ENCODE assay signal across 19 cellular contexts in the genomic region with DNA sequence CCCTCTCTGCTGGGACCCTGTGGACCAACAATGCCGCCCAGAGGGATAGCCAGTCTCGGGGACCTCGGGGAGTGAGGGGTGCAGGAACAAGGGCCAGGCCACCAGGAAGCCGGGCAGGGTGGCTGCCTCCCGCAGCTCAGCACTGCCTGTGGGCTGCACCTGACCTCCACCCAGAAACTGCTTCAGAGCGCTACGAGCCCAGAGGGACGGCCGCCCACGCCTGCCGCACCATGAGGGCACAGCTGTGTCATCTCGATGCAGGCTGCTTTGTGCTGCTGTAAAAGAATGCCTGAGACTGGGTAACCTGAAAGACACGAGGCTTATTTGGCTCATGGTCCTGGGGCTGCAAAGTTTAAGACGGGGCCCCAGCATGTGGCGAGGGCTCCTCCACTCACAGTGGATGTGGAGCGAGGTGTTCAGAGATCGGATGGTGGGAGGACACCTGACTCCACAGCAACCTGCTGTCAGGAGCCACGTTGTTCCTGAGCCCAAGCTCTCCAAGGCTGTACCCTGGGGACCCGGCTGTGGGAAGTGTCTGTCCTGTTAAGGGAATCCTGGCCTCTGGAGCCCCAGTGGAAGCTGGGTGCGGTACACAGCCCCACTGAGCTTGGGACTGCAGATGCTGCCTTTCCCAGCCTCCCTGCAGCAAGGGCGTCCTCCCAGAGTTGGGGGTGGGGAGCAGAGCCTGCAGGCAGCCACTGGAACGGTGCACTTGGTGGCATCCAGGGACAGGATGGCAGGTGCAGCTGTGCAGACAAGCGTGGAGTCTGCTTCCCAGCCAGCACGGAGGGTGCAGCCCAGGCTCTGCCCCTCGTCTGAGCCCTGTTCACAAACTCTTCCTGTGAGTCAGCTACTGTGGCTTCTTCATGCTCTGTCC. TPM values are rescaled to one million over a fixed set of nuclear protein-coding genes. Genes with fewer than 3 reads are reported as not detected.
DNase-seq lines count a peak whose midpoint lies in the region; ATAC-seq, FAIRE-seq and TF ChIP-seq lines count a peak whose summit lies in the region.
"Had no signal": no experiment of that assay in that cellular context is flagged by ENCODE, and none has a peak within 500 bp of the region (broad histone marks: within the 10 kb centered on the region; RNA-seq: fewer than 3 reads in every experiment).

No MANE protein-coding gene starts in this region.

- no peak overlapping the region for H3K4me3 Mint-ChIP-seq in Caco-2 (ENCODE audit: unreplicated experiment)
- H3K4me3 Mint-ChIP-seq in CD8-positive, alpha-beta T cell, result no peak overlapping the region
- H3K4me3 Mint-ChIP-seq: activated CD8-positive, alpha-beta memory T cell treated with anti-CD3 and anti-CD28 coated beads, Interleukin-2, amount 10 ng/mL, durations not matched to agents 7 days and 5 days; dendritic cell treated with granulocyte-macrophage colony-stimulating factor and Interleukin-4, amounts not matched to agents 40 ng/mL and 50 ng/mL, for 4 days had no signal

- no peak for FAIRE-seq in pancreas (lab: Jason Lieb, UNC)
- FAIRE-seq: GM12892 had no signal

- H3K27me3 ChIP-seq in RWPE2 (ENCODE audit: insufficient read depth, poor library complexity, severe bottlenecking) (no peaks in the 10 kb centered on the region), pancreas (no peaks in the 10 kb centered on the region), Caco-2 (replicated peaks; ENCODE audit: control insufficient read depth, insufficient read depth, low read length) (no peaks in the 10 kb centered on the region)
- no peaks in the 10 kb centered on the region for H3K27me3 ChIP-seq in CD8-positive, alpha-beta T cell (ENCODE audit: insufficient read depth, low read length)
- H3K27me3 ChIP-seq: esophagus muscularis mucosa, Peyer's patch, tibial nerve had no signal

- H3K4me3 ChIP-seq in HEK293 (ENCODE audit: low read depth, low read length) (no peak overlapping the region), RWPE2 (ENCODE audit: severe bottlenecking) (no peak overlapping the region), pancreas (no peak overlapping the region), Caco-2 (ENCODE audit: low read depth, low read length) (no peak overlapping the region)
- no peak overlapping the region for H3K4me3 ChIP-seq in CD8-positive, alpha-beta T cell (ENCODE audit: low read depth, low read length)
- H3K4me3 ChIP-seq: esophagus muscularis mucosa, Peyer's patch, tibial nerve had no signal

- DNase-seq in COLO668 (lab: John Stamatoyannopoulos, UW; ENCODE audit: unreplicated experiment), result peak; percentile 65
- no peak for DNase-seq in RWPE2 (ENCODE audit: low spot score)
- peak in 5 of 6 donors; percentile 43 to 74 (median 56) for DNase-seq in pancreas
- DNase-seq in Caco-2, result no peak
- no peak for DNase-seq in CD8-positive, alpha-beta T cell
- DNase-seq: activated CD8-positive, alpha-beta memory T cell treated with anti-CD3 and anti-CD28 coated beads, Interleukin-2, amount 10 ng/mL, durations not matched to agents 7 days and 5 days; activated effector memory CD4-positive, alpha-beta T cell treated with anti-CD3 and anti-CD28 coated beads, Interleukin-2, amount 50 U/mL, for 16 hours; HCEC 1CT; Karpas-422; naive B cell; Peyer's patch had no signal

- BruUV-seq in Caco-2 (replicated peaks; lab: Mats Ljungman, UMichigan), result no TSS peak

- intact Hi-C loops in pancreas (cut with DNase I), result no loop called here
- intact Hi-C loops in Caco-2 (cut with micrococcal nuclease; ENCODE audit: unreplicated experiment), result no loop called here
- intact Hi-C loops in CD8-positive, alpha-beta T cell (cut with DNase I, micrococcal nuclease), result no loop called here

- H3K27me3 Mint-ChIP-seq in Caco-2 (ENCODE audit: insufficient read depth, unreplicated experiment), result no peaks in the 10 kb centered on the region
- no peaks in the 10 kb centered on the region for H3K27me3 Mint-ChIP-seq in CD8-positive, alpha-beta T cell (ENCODE audit: low read depth)
- H3K27me3 Mint-ChIP-seq: activated CD8-positive, alpha-beta memory T cell treated with anti-CD3 and anti-CD28 coated beads, Interleukin-2, amount 10 ng/mL, durations not matched to agents 7 days and 5 days; dendritic cell treated with granulocyte-macrophage colony-stimulating factor and Interleukin-4, amounts not matched to agents 40 ng/mL and 50 ng/mL, for 4 days; naive B cell had no signal

- H3K9me3 ChIP-seq in HEK293 (ENCODE audit: control insufficient read depth, insufficient read depth, low read depth, low read length), result no peaks in the 10 kb centered on the region
- no peaks in the 10 kb centered on the region for H3K9me3 ChIP-seq in RWPE2 (ENCODE audit: severe bottlenecking)
- no peaks in the 10 kb centered on the region for H3K9me3 ChIP-seq in pancreas
- no peaks in the 10 kb centered on the region for H3K9me3 ChIP-seq in Caco-2
- no peaks in the 10 kb centered on the region for H3K9me3 ChIP-seq in CD8-positive, alpha-beta T cell (ENCODE audit: low read length)
- H3K9me3 ChIP-seq: esophagus muscularis mucosa, Peyer's patch, tibial nerve had no signal

- H3K36me3 ChIP-seq in HEK293 (ENCODE audit: control insufficient read depth in 2 of 2, insufficient read depth in 1 of 2, low read length in 2 of 2) (peaks cover 0 to 63% of the 10 kb centered on the region in 2 experiments; a peak in 2 of 3 replicates), RWPE2 (ENCODE audit: low read depth) (peaks cover 45% of the 10 kb centered on the region), pancreas (peaks cover 0 to 19% (median 0%) of the 10 kb centered on the region in 3 donors), Caco-2 (ENCODE audit: control insufficient read depth, insufficient read depth, low read length) (peaks cover 6% of the 10 kb centered on the region)
- peaks cover 21% of the 10 kb centered on the region for H3K36me3 ChIP-seq in CD8-positive, alpha-beta T cell (ENCODE audit: insufficient read depth, low read length)

- H3K4me1 Mint-ChIP-seq in Caco-2 (ENCODE audit: low read depth, unreplicated experiment), result no peaks in the 10 kb centered on the region
- no peaks in the 10 kb centered on the region for H3K4me1 Mint-ChIP-seq in CD8-positive, alpha-beta T cell (ENCODE audit: low read depth)
- H3K4me1 Mint-ChIP-seq: activated CD8-positive, alpha-beta memory T cell treated with anti-CD3 and anti-CD28 coated beads, Interleukin-2, amount 10 ng/mL, durations not matched to agents 7 days and 5 days had no signal

- H3K4me1 ChIP-seq in HEK293 (ENCODE audit: control insufficient read depth, insufficient read depth, low read length) (no peaks in the 10 kb centered on the region), RWPE2 (ENCODE audit: insufficient read depth, poor library complexity, severe bottlenecking) (peaks cover 8% of the 10 kb centered on the region), pancreas (no peaks in the 10 kb centered on the region), Caco-2 (peaks cover 14% of the 10 kb centered on the region; the same call in 1 of the 2 replicates)
- no peaks in the 10 kb centered on the region for H3K4me1 ChIP-seq in CD8-positive, alpha-beta T cell (ENCODE audit: insufficient read depth, low read length)

- no peaks in the 10 kb centered on the region for H3K9me3 Mint-ChIP-seq in Caco-2 (ENCODE audit: unreplicated experiment)
- H3K9me3 Mint-ChIP-seq in CD8-positive, alpha-beta T cell, result no peaks in the 10 kb centered on the region
- H3K9me3 Mint-ChIP-seq: dendritic cell treated with granulocyte-macrophage colony-stimulating factor and Interleukin-4, amounts not matched to agents 40 ng/mL and 50 ng/mL, for 4 days; naive B cell had no signal

- POLR2A ChIA-PET in HEK293 (lab: Yijun Ruan, JAX), result interaction anchor here (0.6 kb wide), 1 partner anchor 60 kb away, joined by 7 read pairs; no protein-coding TSS in a partner anchor
- POLR2A ChIA-PET in Caco-2 (lab: Charles Lee), result no interaction called here
- POLR2A ChIA-PET in CD8-positive, alpha-beta T cell (lab: Charles Lee), result no interaction called here

- CTCF ChIA-PET in HEK293 (lab: Yijun Ruan, JAX), result no interaction called here
- CTCF ChIA-PET in Caco-2 (lab: Charles Lee), result no interaction called here
- CTCF ChIA-PET in CD8-positive, alpha-beta T cell (lab: Charles Lee), result no interaction called here

- H3K27ac ChIP-seq in HEK293 (ENCODE audit: extremely low read depth, low read depth, low read length), result no peak overlapping the region
- H3K27ac ChIP-seq in RWPE2 (ENCODE audit: poor library complexity, severe bottlenecking), result no peak overlapping the region
- no peak overlapping the region for H3K27ac ChIP-seq in pancreas
- H3K27ac ChIP-seq in CD8-positive, alpha-beta T cell (ENCODE audit: low read depth, low read length), result no peak overlapping the region
- H3K27ac ChIP-seq: esophagus muscularis mucosa, HL-60, Peyer's patch, tibial nerve had no signal

- H3K36me3 Mint-ChIP-seq in Caco-2 (ENCODE audit: insufficient read depth, unreplicated experiment), result peaks cover 67% of the 10 kb centered on the region
- H3K36me3 Mint-ChIP-seq in CD8-positive, alpha-beta T cell, result peaks cover 51% of the 10 kb centered on the region

- 70% methylated on average over 25 of the region's 25 CpGs for WGBS in pancreas, 2 donors

- ATAC-seq in RWPE2 (ENCODE audit: low read depth) (peak; percentile 24; the same call in 1 of the 3 replicates), pancreas (peak; percentile 6 to 87 (median 68)), HG02852 (IDR thresholded peaks at IDR 0.05; ENCODE audit: unreplicated experiment) (no peak), GM21576 (IDR thresholded peaks at IDR 0.05; ENCODE audit: unreplicated experiment) (no peak)
- ATAC-seq in CD8-positive, alpha-beta T cell, result no peak
- ATAC-seq: activated CD8-positive, alpha-beta memory T cell treated with anti-CD3 and anti-CD28 coated beads, Interleukin-2, amount 10 ng/mL, durations not matched to agents 7 days and 5 days had no signal

- no peak overlapping the region for H3K27ac Mint-ChIP-seq in Caco-2 (ENCODE audit: unreplicated experiment)
- no peak overlapping the region for H3K27ac Mint-ChIP-seq in CD8-positive, alpha-beta T cell
- H3K27ac Mint-ChIP-seq: activated CD8-positive, alpha-beta memory T cell treated with anti-CD3 and anti-CD28 coated beads, Interleukin-2, amount 10 ng/mL, durations not matched to agents 7 days and 5 days; dendritic cell treated with granulocyte-macrophage colony-stimulating factor and Interleukin-4, amounts not matched to agents 40 ng/mL and 50 ng/mL, for 4 days; naive B cell had no signal

- TF ChIP-seq CTCF in HEK293 (tag by site-specific recombination; IDR thresholded peaks at IDR 0.05), result no peak
- no peak for TF ChIP-seq CTCF in RWPE2 (IDR thresholded peaks at IDR 0.05; ENCODE audit: poor library complexity, severe bottlenecking)
- TF ChIP-seq CTCF in pancreas (IDR thresholded peaks at IDR 0.05), result no peak
- no peak for TF ChIP-seq CTCF in Caco-2 (IDR thresholded peaks at IDR 0.05; ENCODE audit: insufficient read depth in 1 of 2, low read depth in 1 of 2, low read length in 1 of 2, severe bottlenecking in 1 of 2, unreplicated experiment in 1 of 2)
- TF ChIP-seq CTCF in CD8-positive, alpha-beta T cell (IDR thresholded peaks at IDR 0.05), result no peak

RNA-seq across cellular contexts. Expression of gene ZDHHC11, which starts 11.8 kb away (rescaled TPM):
- 10 to 100 TPM in 2 of 6 donors, 1 to 10 TPM in 4; 3.6 to 11.0 (median 7.8) TPM for total RNA-seq in pancreas
- 10 to 100 TPM in 1 of 2 donors, 1 to 10 TPM in 1; 5.4 to 18.1 TPM for polyA plus RNA-seq in pancreas
- total RNA-seq in Caco-2 (2022), result 3.6 and 5.0 TPM in 2 replicates
- 10 to 100 TPM in 1 of 2 experiments, 1 to 10 TPM in 1; 9.4 to 10.7 TPM for total RNA-seq in CD8-positive, alpha-beta T cell

RNA-seq across cellular contexts. Expression of gene BRD9, which starts 30.0 kb away (rescaled TPM):
- total RNA-seq in pancreas (10 to 100 TPM; 11.3 to 21.7 (median 16.8) TPM), Caco-2 (2022) (76.2 and 77.5 TPM in 2 replicates)
- 10 to 100 TPM; 29.1 to 38.5 TPM for polyA plus RNA-seq in pancreas
- 100 to 1,000 TPM in 1 of 2 experiments, 10 to 100 TPM in 1; 99.8 to 108 TPM for total RNA-seq in CD8-positive, alpha-beta T cell

RNA-seq across cellular contexts. Expression of gene TRIP13, which starts 30.1 kb away (rescaled TPM):
- total RNA-seq in pancreas (1 to 10 TPM in 1 of 6 donors, under 1 TPM in 4, not detected in 1; 0.31 to 1.2 (median 0.81) TPM), Caco-2 (2022) (40.2 and 42.5 TPM in 2 replicates)
- polyA plus RNA-seq in pancreas, result under 1 TPM; 0.38 to 0.45 TPM
- under 1 TPM; 0.33 to 0.76 TPM for total RNA-seq in CD8-positive, alpha-beta T cell

Comparison
In these comparisons a context has a peak if more than half of its experiments do, and no peak if none do; other contexts are left out.
1. DNase-seq: peak in COLO668 (single experiment) and pancreas (5 of 6); none in RWPE2 (single experiment), Caco-2 (0 of 2) and CD8-positive, alpha-beta T cell (0 of 7).
2. ATAC-seq: peak in RWPE2 (single experiment) and pancreas (4 of 4); none in HG02852 (single experiment), GM21576 (single experiment) and CD8-positive, alpha-beta T cell (single experiment).
3. RNA of gene TRIP13, which starts 30.1 kb away (total RNA-seq): 40.2 to 42.5 TPM in Caco-2; 0.31 to 1.2 TPM in pancreas and 0.33 to 0.76 TPM in CD8-positive, alpha-beta T cell; every median in the first group is over 10 times any median in the second.